In the genomic region with DNA sequence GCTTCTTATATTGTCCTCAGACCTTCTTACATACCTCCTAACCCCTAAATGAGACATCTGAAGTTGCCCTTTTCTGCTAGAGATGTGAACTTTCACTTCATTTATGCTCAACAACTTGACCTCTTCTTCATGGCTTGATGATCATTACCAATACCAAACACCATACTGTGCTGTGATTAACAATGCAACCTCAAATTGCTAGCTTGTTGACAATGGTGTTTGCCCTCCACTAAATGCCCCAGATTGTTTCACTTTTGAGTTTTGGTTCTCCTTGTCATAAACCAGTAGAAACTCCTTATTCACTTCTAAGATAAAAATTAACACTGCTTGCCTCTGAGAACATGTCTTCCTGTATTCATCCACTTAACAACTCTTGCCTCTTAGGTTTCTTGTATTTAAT, we compare ENCODE assay signal across 11 cellular contexts. TPM values are rescaled to one million over a fixed set of nuclear protein-coding genes. Genes with fewer than 3 reads are reported as not detected.
DNase-seq lines count a peak whose midpoint lies in the region; ATAC-seq and TF ChIP-seq lines count a peak whose summit lies in the region.
"Had no signal": no experiment of that assay in that cellular context is flagged by ENCODE, and none has a peak within 500 bp of the region (broad histone marks: within the 10 kb centered on the region; RNA-seq: fewer than 3 reads in every experiment).

No MANE protein-coding gene starts in this region.

- H3K27me3 Mint-ChIP-seq in activated T-cell treated with anti-CD3 and anti-CD28 coated beads, Interleukin-2, amount 50 U/mL, for 4 hours (ENCODE audit: low read depth) = no peaks in the 10 kb centered on the region
- H3K27me3 Mint-ChIP-seq in IgD-negative memory B cell = peaks cover 2% of the 10 kb centered on the region

- peak overlapping the region; percentile 61 for H3K4me3 Mint-ChIP-seq in activated T-cell treated with anti-CD3 and anti-CD28 coated beads, Interleukin-2, amount 50 U/mL, for 4 hours
- peak overlapping the region; percentile 48 to 89 (median 73) for H3K4me3 Mint-ChIP-seq in IgD-negative memory B cell
- H3K4me3 Mint-ChIP-seq: endodermal cell, H9 had no signal

- H3K27ac Mint-ChIP-seq in IgD-negative memory B cell = peak overlapping the region; percentile 40 to 94 (median 93)
- H3K27ac Mint-ChIP-seq: endodermal cell, H9 had no signal

- H3K9me3 Mint-ChIP-seq in activated T-cell treated with anti-CD3 and anti-CD28 coated beads, Interleukin-2, amount 50 U/mL, for 4 hours = no peaks in the 10 kb centered on the region
- H3K9me3 Mint-ChIP-seq in IgD-negative memory B cell = no peaks in the 10 kb centered on the region
- H3K9me3 Mint-ChIP-seq: endodermal cell, H9 had no signal

- DNase-seq in activated T-cell treated with anti-CD3 and anti-CD28 coated beads, Interleukin-2, amount 50 U/mL, for 4 hours = no peak
- DNase-seq in activated T-cell treated with anti-CD3 and anti-CD28 coated beads, Interleukin-2, amount 50 U/mL, for 1 hour = no peak
- no peak for DNase-seq in stimulated activated naive CD8-positive, alpha-beta T cell treated with anti-CD3 and anti-CD28 coated beads, Interleukin-15, Interleukin-2, amounts not matched to agents 100 U/mL and 50 U/mL, for 24 hours
- DNase-seq in EL (no peak), HUDEP-2 (lab: John Stamatoyannopoulos, UW; ENCODE audit: unreplicated experiment in 76 of 76) (no peak)
- DNase-seq: endodermal cell, H9, NCI-H748 treated with DMSO at 0.1 percent for 48 hours had no signal

- H3K4me1 Mint-ChIP-seq in activated T-cell treated with anti-CD3 and anti-CD28 coated beads, Interleukin-2, amount 50 U/mL, for 4 hours (ENCODE audit: low read depth) = peaks cover 26% of the 10 kb centered on the region
- peaks cover 43 to 58% (median 46%) of the 10 kb centered on the region in 3 donors for H3K4me1 Mint-ChIP-seq in IgD-negative memory B cell

- H3K36me3 Mint-ChIP-seq in activated T-cell treated with anti-CD3 and anti-CD28 coated beads, Interleukin-2, amount 50 U/mL, for 4 hours (ENCODE audit: insufficient read depth) = peaks cover 12% of the 10 kb centered on the region
- H3K36me3 Mint-ChIP-seq in IgD-negative memory B cell = no peaks in the 10 kb centered on the region

- peak; percentile 49 to 51 for ATAC-seq in activated T-cell treated with anti-CD3 and anti-CD28 coated beads, Interleukin-2, amount 50 U/mL, for 4 hours
- peak; percentile 42 for ATAC-seq in HG02623 (IDR thresholded peaks at IDR 0.05; ENCODE audit: unreplicated experiment)
- peak; percentile 53 for ATAC-seq in stimulated activated naive CD8-positive, alpha-beta T cell treated with anti-CD3 and anti-CD28 coated beads, Interleukin-15, Interleukin-2, amounts not matched to agents 100 U/mL and 50 U/mL, for 24 hours
- ATAC-seq in SK-N-SH treated with all-trans-retinoic acid at 6 μM for 48 hours = no peak

TF ChIP-seq in SK-N-SH treated with all-trans-retinoic acid at 6 μM for 48 hours, 23 proteins besides CTCF, POLR2A, EP300 and RAD21:
- TF ChIP-seq RARB (CRISPR knock-in tag; IDR thresholded peaks at IDR 0.05) (no peak), SNAI2 (CRISPR knock-in tag; IDR thresholded peaks at IDR 0.05) (no peak), ZFP30 (CRISPR knock-in tag; IDR thresholded peaks at IDR 0.05) (no peak), ZFP3 (CRISPR knock-in tag; IDR thresholded peaks at IDR 0.05) (no peak), ISL1 (CRISPR knock-in tag; IDR thresholded peaks at IDR 0.05) (no peak), GLIS3 (CRISPR knock-in tag; IDR thresholded peaks at IDR 0.05) (no peak), CSDC2 (CRISPR knock-in tag; IDR thresholded peaks at IDR 0.05) (no peak), OSR1 (CRISPR knock-in tag; IDR thresholded peaks at IDR 0.05) (no peak), ZNF565 (CRISPR knock-in tag; conservative IDR thresholded peaks at IDR 0.05; ENCODE audit: low read depth) (no peak), ZNF8 (CRISPR knock-in tag; IDR thresholded peaks at IDR 0.05) (no peak), ARNTL (CRISPR knock-in tag; IDR thresholded peaks at IDR 0.05; ENCODE audit: borderline replicate concordance, low read depth) (no peak)
- TF ChIP-seq, protein P1, sequence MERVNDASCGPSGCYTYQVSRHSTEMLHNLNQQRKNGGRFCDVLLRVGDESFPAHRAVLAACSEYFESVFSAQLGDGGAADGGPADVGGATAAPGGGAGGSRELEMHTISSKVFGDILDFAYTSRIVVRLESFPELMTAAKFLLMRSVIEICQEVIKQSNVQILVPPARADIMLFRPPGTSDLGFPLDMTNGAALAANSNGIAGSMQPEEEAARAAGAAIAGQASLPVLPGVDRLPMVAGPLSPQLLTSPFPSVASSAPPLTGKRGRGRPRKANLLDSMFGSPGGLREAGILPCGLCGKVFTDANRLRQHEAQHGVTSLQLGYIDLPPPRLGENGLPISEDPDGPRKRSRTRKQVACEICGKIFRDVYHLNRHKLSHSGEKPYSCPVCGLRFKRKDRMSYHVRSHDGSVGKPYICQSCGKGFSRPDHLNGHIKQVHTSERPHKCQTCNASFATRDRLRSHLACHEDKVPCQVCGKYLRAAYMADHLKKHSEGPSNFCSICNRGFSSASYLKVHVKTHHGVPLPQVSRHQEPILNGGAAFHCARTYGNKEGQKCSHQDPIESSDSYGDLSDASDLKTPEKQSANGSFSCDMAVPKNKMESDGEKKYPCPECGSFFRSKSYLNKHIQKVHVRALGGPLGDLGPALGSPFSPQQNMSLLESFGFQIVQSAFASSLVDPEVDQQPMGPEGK (CRISPR knock-in tag; IDR thresholded peaks at IDR 0.05; ENCODE audit: borderline replicate concordance) = no peak
- TF ChIP-seq, protein P2, sequence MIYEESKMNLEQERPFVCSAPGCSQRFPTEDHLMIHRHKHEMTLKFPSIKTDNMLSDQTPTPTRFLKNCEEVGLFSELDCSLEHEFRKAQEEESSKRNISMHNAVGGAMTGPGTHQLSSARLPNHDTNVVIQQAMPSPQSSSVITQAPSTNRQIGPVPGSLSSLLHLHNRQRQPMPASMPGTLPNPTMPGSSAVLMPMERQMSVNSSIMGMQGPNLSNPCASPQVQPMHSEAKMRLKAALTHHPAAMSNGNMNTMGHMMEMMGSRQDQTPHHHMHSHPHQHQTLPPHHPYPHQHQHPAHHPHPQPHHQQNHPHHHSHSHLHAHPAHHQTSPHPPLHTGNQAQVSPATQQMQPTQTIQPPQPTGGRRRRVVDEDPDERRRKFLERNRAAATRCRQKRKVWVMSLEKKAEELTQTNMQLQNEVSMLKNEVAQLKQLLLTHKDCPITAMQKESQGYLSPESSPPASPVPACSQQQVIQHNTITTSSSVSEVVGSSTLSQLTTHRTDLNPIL (CRISPR knock-in tag; IDR thresholded peaks at IDR 0.05; ENCODE audit: low read depth) = no peak
- TF ChIP-seq, protein P3, sequence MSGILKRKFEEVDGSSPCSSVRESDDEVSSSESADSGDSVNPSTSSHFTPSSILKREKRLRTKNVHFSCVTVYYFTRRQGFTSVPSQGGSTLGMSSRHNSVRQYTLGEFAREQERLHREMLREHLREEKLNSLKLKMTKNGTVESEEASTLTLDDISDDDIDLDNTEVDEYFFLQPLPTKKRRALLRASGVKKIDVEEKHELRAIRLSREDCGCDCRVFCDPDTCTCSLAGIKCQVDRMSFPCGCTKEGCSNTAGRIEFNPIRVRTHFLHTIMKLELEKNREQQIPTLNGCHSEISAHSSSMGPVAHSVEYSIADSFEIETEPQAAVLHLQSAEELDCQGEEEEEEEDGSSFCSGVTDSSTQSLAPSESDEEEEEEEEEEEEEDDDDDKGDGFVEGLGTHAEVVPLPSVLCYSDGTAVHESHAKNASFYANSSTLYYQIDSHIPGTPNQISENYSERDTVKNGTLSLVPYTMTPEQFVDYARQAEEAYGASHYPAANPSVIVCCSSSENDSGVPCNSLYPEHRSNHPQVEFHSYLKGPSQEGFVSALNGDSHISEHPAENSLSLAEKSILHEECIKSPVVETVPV (CRISPR knock-in tag; IDR thresholded peaks at IDR 0.05) = no peak

RNA-seq across cellular contexts. Expression of a gene that starts 5.6 kb away (rescaled TPM):
- 10 to 100 TPM; 70.3 to 87.5 (median 85.1) TPM for total RNA-seq in activated T-cell treated with anti-CD3 and anti-CD28 coated beads, Interleukin-2, amount 50 U/mL, for 4 hours
- polyA plus RNA-seq in IgD-negative memory B cell = 216 TPM
